Comparison of ENCODE assay signal across 20 cellular contexts in genomic region chr21:45480701-45481500, GRCh38.
"Had no signal": no experiment of that assay in that cellular context is flagged by ENCODE, and none has a peak within 500 bp of the region (broad histone marks: within the 10 kb centered on the region; RNA-seq: fewer than 3 reads in every experiment).

No MANE protein-coding gene starts in this region.

- H3K27me3 Mint-ChIP-seq: central memory CD8-positive, alpha-beta T cell; stimulated activated memory B cell treated with anti-CD40 and anti-IgM and Interleukin-4, amounts not matched to agents 10 μg/mL and 1 μg/mL and 100 μg/mL, for 72 hours; stimulated activated naive CD8-positive, alpha-beta T cell treated with anti-CD3 and anti-CD28 coated beads, Interleukin-15, Interleukin-2, amounts not matched to agents 100 ng/mL and 50 ng/mL, for 24 hours had no signal

- H3K9me3 ChIP-seq: gastrocnemius medialis, heart right ventricle, mucosa of descending colon, ovary, right lobe of liver, tibial artery, upper lobe of right lung had no signal

- H3K27ac ChIP-seq: gastrocnemius medialis, ovary, right lobe of liver, upper lobe of right lung had no signal

- H3K36me3 ChIP-seq: gastrocnemius medialis, ovary had no signal

- ATAC-seq: esophagus mucosa; gastrocnemius medialis; mucosa of descending colon; right lobe of liver; stimulated activated memory B cell treated with anti-CD40 and anti-IgM and Interleukin-4, amounts not matched to agents 10 μg/mL and 1 μg/mL and 100 μg/mL, for 72 hours; upper lobe of right lung had no signal

- H3K27ac Mint-ChIP-seq: nephron progenitor cell; stimulated activated memory B cell treated with anti-CD40 and anti-IgM and Interleukin-4, amounts not matched to agents 10 μg/mL and 1 μg/mL and 100 μg/mL, for 72 hours; stimulated activated naive CD8-positive, alpha-beta T cell treated with anti-CD3 and anti-CD28 coated beads, Interleukin-15, Interleukin-2, amounts not matched to agents 100 ng/mL and 50 ng/mL, for 24 hours had no signal

- H3K4me3 Mint-ChIP-seq: central memory CD8-positive, alpha-beta T cell; nephron progenitor cell; stimulated activated memory B cell treated with anti-CD40 and anti-IgM and Interleukin-4, amounts not matched to agents 10 μg/mL and 1 μg/mL and 100 μg/mL, for 72 hours; stimulated activated naive CD8-positive, alpha-beta T cell treated with anti-CD3 and anti-CD28 coated beads, Interleukin-15, Interleukin-2, amounts not matched to agents 100 ng/mL and 50 ng/mL, for 24 hours had no signal

- H3K4me1 ChIP-seq: gastrocnemius medialis had no signal

- H3K27me3 ChIP-seq: gastrocnemius medialis, heart right ventricle, ovary, right lobe of liver, tibial artery, upper lobe of right lung had no signal

- H3K9me3 Mint-ChIP-seq: central memory CD8-positive, alpha-beta T cell; nephron progenitor cell had no signal

- DNase-seq: cortex of kidney; effector memory CD4-positive, alpha-beta T cell; gastrocnemius medialis; hypothalamus; kidney glomerular epithelial cell; mucosa of descending colon; nephron progenitor cell; ovary; stimulated activated CD4-positive, alpha-beta T cell treated with anti-CD3 and anti-CD28 coated beads, Interleukin-1b, Interleukin-23, amount 100 ng/mL, for 48 hours; stimulated activated CD4-positive, alpha-beta T cell treated with anti-CD3 and anti-CD28 coated beads, Interleukin-4, amount 100 ng/mL, for 24 hours; tibial artery; upper lobe of right lung had no signal

- H3K36me3 Mint-ChIP-seq: stimulated activated memory B cell treated with anti-CD40 and anti-IgM and Interleukin-4, amounts not matched to agents 10 μg/mL and 1 μg/mL and 100 μg/mL, for 72 hours had no signal

- H3K4me3 ChIP-seq: gastrocnemius medialis, mucosa of descending colon, ovary, right lobe of liver, tibial artery, upper lobe of right lung had no signal

- FAIRE-seq: endometrium, islet of Langerhans had no signal
